ENCODE assay signal across 27 cellular contexts in the genomic region with DNA sequence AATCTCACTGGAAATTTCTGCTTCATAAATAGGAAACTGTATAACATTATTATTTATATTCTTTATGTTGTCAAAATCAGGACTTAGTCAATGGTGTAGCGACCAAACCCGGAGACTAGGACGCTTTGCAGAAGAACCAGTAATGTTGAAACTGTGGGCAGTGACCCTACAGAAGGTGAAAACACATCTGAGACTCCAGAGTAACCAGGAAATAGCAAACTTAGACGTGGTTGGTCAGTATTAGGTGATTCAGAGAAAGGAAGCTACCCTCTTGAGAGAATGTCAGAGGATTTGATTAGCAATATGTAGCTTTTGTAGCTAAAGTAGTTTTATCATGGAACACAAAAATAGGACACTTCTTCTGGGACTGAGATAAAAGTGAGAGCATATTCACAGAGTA.
"Had no signal": no experiment of that assay in that cellular context is flagged by ENCODE, and none has a peak within 500 bp of the region (broad histone marks: within the 10 kb centered on the region; RNA-seq: fewer than 3 reads in every experiment).

No MANE protein-coding gene starts in this region.

- H3K36me3 ChIP-seq: adrenal gland, cardiac muscle cell, neutrophil, ovary, prostate gland, sigmoid colon, uterus had no signal

- H3K27ac ChIP-seq: adrenal gland, body of pancreas, cardiac muscle cell, neutrophil, ovary, prostate gland, sigmoid colon, uterus had no signal

- DNase-seq: activated B cell treated with CpG ODN at 0.5 μM for 24 hours; activated CD4-positive, alpha-beta T cell treated with anti-CD3 and anti-CD28 coated beads for 36 hours; activated CD8-positive, alpha-beta memory T cell treated with anti-CD3 and anti-CD28 coated beads, Interleukin-2, amount 10 ng/mL, durations not matched to agents 7 days and 5 days; activated CD8-positive, alpha-beta T cell treated with anti-CD3 and anti-CD28 coated beads, Interleukin-2, amount 10 ng/mL, durations not matched to agents 7 days and 5 days; activated naive CD4-positive, alpha-beta T cell treated with Interleukin-2 at 50 U/mL for 16 hours; activated naive CD8-positive, alpha-beta T cell treated with anti-CD3 and anti-CD28 coated beads for 36 hours; activated T-cell treated with anti-CD3 and anti-CD28 coated beads, Interleukin-2, amount 50 U/mL, for 72 hours; adrenal gland; aorta; body of pancreas; effector CD4-positive, alpha-beta T cell; islet precursor cell; left colon; naive B cell; nephron progenitor cell; ovary; sigmoid colon; small intestine; stimulated activated CD4-positive, alpha-beta T cell treated with anti-CD3 and anti-CD28 coated beads, Interleukin-4, amount 100 ng/mL, for 24 hours; stimulated activated naive CD8-positive, alpha-beta T cell treated with anti-CD3 and anti-CD28 coated beads, Interleukin-15, amount 100 ng/mL, for 72 hours; substantia nigra; uterus had no signal

- H3K9me3 ChIP-seq: adrenal gland, body of pancreas, neutrophil, ovary, prostate gland, sigmoid colon, uterus had no signal

- H3K27me3 ChIP-seq: adrenal gland, body of pancreas, cardiac muscle cell, neutrophil, ovary, sigmoid colon, uterus had no signal

- H3K4me1 ChIP-seq: adrenal gland, body of pancreas, prostate gland, sigmoid colon, uterus had no signal

- FAIRE-seq: frontal cortex, small intestine had no signal

- H3K4me3 ChIP-seq: adrenal gland, body of pancreas, cardiac muscle cell, ovary, prostate gland, sigmoid colon, uterus had no signal

- ATAC-seq: activated CD4-positive, alpha-beta T cell treated with anti-CD3 and anti-CD28 coated beads for 36 hours; activated CD8-positive, alpha-beta memory T cell treated with anti-CD3 and anti-CD28 coated beads, Interleukin-2, amount 10 ng/mL, durations not matched to agents 7 days and 5 days; activated CD8-positive, alpha-beta T cell treated with anti-CD3 and anti-CD28 coated beads, Interleukin-2, amount 10 ng/mL, durations not matched to agents 7 days and 5 days; activated T-cell treated with anti-CD3 and anti-CD28 coated beads, Interleukin-2, amount 50 U/mL, for 72 hours; body of pancreas; left colon; stimulated activated effector memory CD8-positive, alpha-beta T cell treated with anti-CD3 and anti-CD28 coated beads, Interleukin-12 subunit alpha, Interleukin-12 subunit beta, amount 100 ng/mL, for 72 hours; stimulated activated naive CD8-positive, alpha-beta T cell treated with anti-CD3 and anti-CD28 coated beads, Interleukin-15, amount 100 ng/mL, for 72 hours had no signal
